Comparison of ENCODE assay signal across 8 cellular contexts in genomic region chr4:169823685-169824084, GRCh38.
DNase-seq lines count a peak whose midpoint lies in the region; ATAC-seq and TF ChIP-seq lines count a peak whose summit lies in the region.

No MANE protein-coding gene starts in this region.

- no peak for TF ChIP-seq CTCF in testis (IDR thresholded peaks at IDR 0.05)

- no peaks in the 10 kb centered on the region for H3K9me3 ChIP-seq in testis

- H3K4me1 ChIP-seq in testis, result no peaks in the 10 kb centered on the region

- H3K27me3 ChIP-seq in testis, result no peaks in the 10 kb centered on the region

- no peaks in the 10 kb centered on the region for H3K36me3 ChIP-seq in testis (ENCODE audit: low read depth, missing control alignments)

- H3K36me3 Mint-ChIP-seq in activated naive CD8-positive, alpha-beta T cell treated with anti-CD3 and anti-CD28 coated beads, Interleukin-2, amount 10 ng/mL, durations not matched to agents 7 days and 5 days, result no peaks in the 10 kb centered on the region
- no peaks in the 10 kb centered on the region for H3K36me3 Mint-ChIP-seq in activated naive CD8-positive, alpha-beta T cell treated with anti-CD3 and anti-CD28 coated beads for 36 hours
- H3K36me3 Mint-ChIP-seq in T-cell, result no peaks in the 10 kb centered on the region
- no peaks in the 10 kb centered on the region for H3K36me3 Mint-ChIP-seq in stimulated activated naive B cell treated with anti-CD40 and anti-IgM and Interleukin-4, amounts not matched to agents 10 μg/mL and 1 μg/mL and 100 μg/mL, for 72 hours

- no peak overlapping the region for H3K4me3 Mint-ChIP-seq in activated naive CD8-positive, alpha-beta T cell treated with anti-CD3 and anti-CD28 coated beads, Interleukin-2, amount 10 ng/mL, durations not matched to agents 7 days and 5 days
- H3K4me3 Mint-ChIP-seq in activated naive CD8-positive, alpha-beta T cell treated with anti-CD3 and anti-CD28 coated beads for 36 hours, result no peak overlapping the region
- no peak overlapping the region for H3K4me3 Mint-ChIP-seq in T-cell
- H3K4me3 Mint-ChIP-seq in stimulated activated naive B cell treated with anti-CD40 and anti-IgM and Interleukin-4, amounts not matched to agents 10 μg/mL and 1 μg/mL and 100 μg/mL, for 72 hours, result no peak overlapping the region

- CTCF ChIA-PET in T-cell (lab: Charles Lee), result interaction anchor here (0.6 to 1.7 kb wide), 6 partner anchors 10 to 224 kb away, joined by 3 to 8 read pairs (median 4); partner anchors contain the start of gene NEK1 (in 1 of the 2)

- POLR2A ChIA-PET in activated naive CD8-positive, alpha-beta T cell treated with anti-CD3 and anti-CD28 coated beads, Interleukin-2, amount 10 ng/mL, durations not matched to agents 7 days and 5 days (lab: Charles Lee), result no interaction called here
- POLR2A ChIA-PET in T-cell (lab: Charles Lee), result no interaction called here

- intact Hi-C loops in testis (cut with DNase I; ENCODE audit: low total_unique reads), result no loop called here

- peaks cover 3% of the 10 kb centered on the region for H3K27me3 Mint-ChIP-seq in activated naive CD8-positive, alpha-beta T cell treated with anti-CD3 and anti-CD28 coated beads, Interleukin-2, amount 10 ng/mL, durations not matched to agents 7 days and 5 days
- no peaks in the 10 kb centered on the region for H3K27me3 Mint-ChIP-seq in activated naive CD8-positive, alpha-beta T cell treated with anti-CD3 and anti-CD28 coated beads for 36 hours
- peaks cover 0 to 6% of the 10 kb centered on the region in 2 donors for H3K27me3 Mint-ChIP-seq in T-cell
- H3K27me3 Mint-ChIP-seq in stimulated activated naive B cell treated with anti-CD40 and anti-IgM and Interleukin-4, amounts not matched to agents 10 μg/mL and 1 μg/mL and 100 μg/mL, for 72 hours, result peaks cover 3 to 7% of the 10 kb centered on the region in 2 donors

- peak; percentile 95 for ATAC-seq in activated naive CD8-positive, alpha-beta T cell treated with anti-CD3 and anti-CD28 coated beads, Interleukin-2, amount 10 ng/mL, durations not matched to agents 7 days and 5 days (ENCODE audit: low read depth)
- ATAC-seq in T-cell (replicated peaks in 1 of 4) (peak; percentile 30 to 74 (median 36)), HG02610 (IDR thresholded peaks at IDR 0.05; ENCODE audit: unreplicated experiment) (no peak)
- no peak for ATAC-seq in stimulated activated naive B cell treated with anti-CD40 and anti-IgM and Interleukin-4, amounts not matched to agents 10 μg/mL and 1 μg/mL and 100 μg/mL, for 72 hours (replicated peaks)

- no peak overlapping the region for H3K27ac Mint-ChIP-seq in activated naive CD8-positive, alpha-beta T cell treated with anti-CD3 and anti-CD28 coated beads, Interleukin-2, amount 10 ng/mL, durations not matched to agents 7 days and 5 days
- no peak overlapping the region for H3K27ac Mint-ChIP-seq in activated naive CD8-positive, alpha-beta T cell treated with anti-CD3 and anti-CD28 coated beads for 36 hours
- no peak overlapping the region for H3K27ac Mint-ChIP-seq in T-cell
- no peak overlapping the region for H3K27ac Mint-ChIP-seq in stimulated activated naive B cell treated with anti-CD40 and anti-IgM and Interleukin-4, amounts not matched to agents 10 μg/mL and 1 μg/mL and 100 μg/mL, for 72 hours

- H3K4me1 Mint-ChIP-seq in activated naive CD8-positive, alpha-beta T cell treated with anti-CD3 and anti-CD28 coated beads, Interleukin-2, amount 10 ng/mL, durations not matched to agents 7 days and 5 days, result peaks cover 5% of the 10 kb centered on the region
- H3K4me1 Mint-ChIP-seq in activated naive CD8-positive, alpha-beta T cell treated with anti-CD3 and anti-CD28 coated beads for 36 hours, result peaks cover 7% of the 10 kb centered on the region
- peaks cover 10 to 11% (median 11%) of the 10 kb centered on the region in 3 donors for H3K4me1 Mint-ChIP-seq in T-cell
- H3K4me1 Mint-ChIP-seq in stimulated activated naive B cell treated with anti-CD40 and anti-IgM and Interleukin-4, amounts not matched to agents 10 μg/mL and 1 μg/mL and 100 μg/mL, for 72 hours, result peaks cover 2 to 3% of the 10 kb centered on the region in 2 donors

- H3K4me3 ChIP-seq in testis, result no peak overlapping the region

- H3K9me3 Mint-ChIP-seq in activated naive CD8-positive, alpha-beta T cell treated with anti-CD3 and anti-CD28 coated beads, Interleukin-2, amount 10 ng/mL, durations not matched to agents 7 days and 5 days, result no peaks in the 10 kb centered on the region
- H3K9me3 Mint-ChIP-seq in activated naive CD8-positive, alpha-beta T cell treated with anti-CD3 and anti-CD28 coated beads for 36 hours, result no peaks in the 10 kb centered on the region
- H3K9me3 Mint-ChIP-seq in T-cell, result no peaks in the 10 kb centered on the region
- H3K9me3 Mint-ChIP-seq in stimulated activated naive B cell treated with anti-CD40 and anti-IgM and Interleukin-4, amounts not matched to agents 10 μg/mL and 1 μg/mL and 100 μg/mL, for 72 hours, result no peaks in the 10 kb centered on the region

- no peak for TF ChIP-seq POLR2A in testis (IDR thresholded peaks at IDR 0.05)

- H3K27ac ChIP-seq in testis, result no peak overlapping the region

- 37 to 45% methylated on average over 7 of the region's 7 CpGs for WGBS in testis, 2 donors

- DNase-seq in activated naive CD8-positive, alpha-beta T cell treated with anti-CD3 and anti-CD28 coated beads, Interleukin-2, amount 10 ng/mL, durations not matched to agents 7 days and 5 days, result peak; percentile 28
- no peak for DNase-seq in activated naive CD8-positive, alpha-beta T cell treated with anti-CD3 and anti-CD28 coated beads for 36 hours
- peak in 12 of 34 experiments; percentile 1 to 9 (median 4) for DNase-seq in T-cell
- DNase-seq in glomerular visceral epithelial cell (ENCODE audit: extremely low spot score), result peak; percentile 56
- peak; percentile 52 for DNase-seq in testis
- DNase-seq in NCI-H748 (lab: John Stamatoyannopoulos, UW; ENCODE audit: unreplicated experiment), result no peak
- DNase-seq in stimulated activated naive B cell treated with anti-CD40 and anti-IgM and Interleukin-4, amounts not matched to agents 10 μg/mL and 1 μg/mL and 100 μg/mL, for 72 hours, result no peak

Comparison
In these comparisons a context has a peak if more than half of its experiments do, and no peak if none do; other contexts are left out.
1. DNase-seq: peak in activated naive CD8-positive, alpha-beta T cell treated with anti-CD3 and anti-CD28 coated beads, Interleukin-2, amount 10 ng/mL, durations not matched to agents 7 days and 5 days (single experiment), glomerular visceral epithelial cell (single experiment) and testis (single experiment); none in activated naive CD8-positive, alpha-beta T cell treated with anti-CD3 and anti-CD28 coated beads for 36 hours (single experiment), NCI-H748 (single experiment) and stimulated activated naive B cell treated with anti-CD40 and anti-IgM and Interleukin-4, amounts not matched to agents 10 μg/mL and 1 μg/mL and 100 μg/mL, for 72 hours (single experiment).
2. ATAC-seq: peak in activated naive CD8-positive, alpha-beta T cell treated with anti-CD3 and anti-CD28 coated beads, Interleukin-2, amount 10 ng/mL, durations not matched to agents 7 days and 5 days (single experiment) and T-cell (4 of 4); none in HG02610 (single experiment) and stimulated activated naive B cell treated with anti-CD40 and anti-IgM and Interleukin-4, amounts not matched to agents 10 μg/mL and 1 μg/mL and 100 μg/mL, for 72 hours (0 of 2).